8 cellular contexts compared by ENCODE assay signal in the genomic region with DNA sequence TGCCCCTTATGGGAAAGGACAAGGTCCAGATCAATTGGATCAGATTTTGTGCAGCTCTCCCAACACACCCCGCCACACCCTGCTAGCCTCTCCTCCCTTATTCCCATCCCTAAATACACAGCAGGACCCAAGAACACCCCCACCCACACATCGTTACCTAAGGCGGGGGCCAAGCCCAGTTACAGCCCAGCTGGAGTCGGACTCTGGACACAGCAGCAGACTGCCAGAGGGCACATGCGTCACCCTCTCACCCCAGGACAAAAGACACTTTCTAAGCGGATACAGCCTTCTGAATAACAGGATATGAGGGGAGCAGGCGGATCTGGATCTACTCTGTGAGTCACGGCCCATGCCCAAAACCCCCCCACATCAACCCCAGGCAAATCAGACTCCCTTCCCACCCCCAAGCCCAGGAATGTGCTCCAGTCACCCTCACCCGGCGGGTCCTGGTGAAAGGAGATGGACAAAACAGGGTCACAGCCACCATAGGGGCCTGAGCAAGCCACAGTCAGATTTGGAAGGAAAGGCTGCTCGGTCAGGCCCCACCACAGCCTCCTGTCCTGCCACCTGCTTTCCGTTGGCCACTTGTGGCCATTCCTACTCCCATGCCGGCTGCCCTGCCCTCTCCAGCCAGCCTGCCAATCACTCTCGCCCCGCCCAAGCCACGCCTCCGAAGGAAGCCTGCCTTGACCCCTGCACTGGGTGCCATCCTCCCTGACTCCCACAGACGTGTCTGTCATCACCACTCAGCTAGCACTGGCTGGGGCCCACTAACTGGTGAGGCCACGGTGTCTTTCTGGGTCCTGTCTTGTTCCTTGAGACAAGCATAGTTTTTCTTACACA. TPM values are rescaled to one million over a fixed set of nuclear protein-coding genes. Genes with fewer than 3 reads are reported as not detected.
DNase-seq lines count a peak whose midpoint lies in the region; ATAC-seq and TF ChIP-seq lines count a peak whose summit lies in the region.

No MANE protein-coding gene starts in this region.

- no peak overlapping the region for H2BK12ac ChIP-seq in H9 (ENCODE audit: insufficient read length, low read depth, low read length)

- no peaks in the 10 kb centered on the region for H3K9me3 Mint-ChIP-seq in H9
- no peaks in the 10 kb centered on the region for H3K9me3 Mint-ChIP-seq in activated CD4-positive, alpha-beta memory T cell treated with anti-CD3 and anti-CD28 coated beads, Interleukin-2, amount 10 ng/mL, durations not matched to agents 7 days and 5 days

- peaks cover 0 to 6% (median 4%) of the 10 kb centered on the region in 3 experiments; a peak in 3 of 7 replicates for H3K36me3 Mint-ChIP-seq in H9 (ENCODE audit: insufficient read depth in 1 of 3, low read depth in 3 of 3)
- no peaks in the 10 kb centered on the region for H3K36me3 Mint-ChIP-seq in activated CD4-positive, alpha-beta memory T cell treated with anti-CD3 and anti-CD28 coated beads, Interleukin-2, amount 10 ng/mL, durations not matched to agents 7 days and 5 days (ENCODE audit: low read depth)

- H3K18ac ChIP-seq in H9 (ENCODE audit: insufficient read length, low read depth, low read length): peak overlapping the region; percentile 41

- H2BK5ac ChIP-seq in H9 (ENCODE audit: insufficient read length, low read length): no peak overlapping the region

- H3K4me2 ChIP-seq in H9 (ENCODE audit: insufficient read depth, insufficient read length, low read length): peak overlapping the region; percentile 6

- H3K79me1 ChIP-seq in H9 (ENCODE audit: insufficient read depth, low read depth, low read length, poor library complexity, severe bottlenecking): no peaks in the 10 kb centered on the region

- WGBS in H9 (ENCODE audit: extremely low coverage, insufficient read length, low lambda C conversion rate): no CpG with 5 or more reads among the region's 19 CpGs
- 57 to 70% (median 62%) methylated on average over 15 to 19 of the region's 19 CpGs for WGBS in adrenal gland, 4 donors

- H3K4me3 ChIP-seq in adrenal gland (peak overlapping the region in 1 of 4 donors; percentile 36), cardiac muscle cell (no peak overlapping the region)

- H4K91ac ChIP-seq in H9 (ENCODE audit: insufficient read length, low read depth, low read length): no peak overlapping the region

- H3K4ac ChIP-seq in H9 (ENCODE audit: low read depth, low read length): no peak overlapping the region

- H2AK5ac ChIP-seq in H9 (ENCODE audit: insufficient read length, low read length): no peak overlapping the region

- H4K20me1 ChIP-seq in H9 (ENCODE audit: control insufficient read depth, insufficient read depth, insufficient read length): no peaks in the 10 kb centered on the region

- H3K9ac ChIP-seq in H9 (ENCODE audit: extremely low read depth, insufficient read length, low read length): no peak overlapping the region

- peaks cover 3% of the 10 kb centered on the region for H3K23me2 ChIP-seq in H9 (ENCODE audit: insufficient read length, low read depth, low read length, poor library complexity, severe bottlenecking)

- no peak overlapping the region for H4K8ac ChIP-seq in H9 (replicated peaks; ENCODE audit: insufficient read length, low read depth, low read length)

- H3K27ac Mint-ChIP-seq in H9: peak overlapping the region in 2 of 3 experiments; percentile 38 to 96; a peak in 3 of 7 replicates
- no peak overlapping the region for H3K27ac Mint-ChIP-seq in activated CD4-positive, alpha-beta memory T cell treated with anti-CD3 and anti-CD28 coated beads, Interleukin-2, amount 10 ng/mL, durations not matched to agents 7 days and 5 days

- TF ChIP-seq CTCF in H9 (conservative IDR thresholded peaks at IDR 0.05): no peak
- no peak for TF ChIP-seq CTCF in adrenal gland (IDR thresholded peaks at IDR 0.05)
- TF ChIP-seq CTCF in cardiac muscle cell (IDR thresholded peaks at IDR 0.05; ENCODE audit: low read depth, low read length): no peak

- no peak overlapping the region for H4K5ac ChIP-seq in H9 (ENCODE audit: insufficient read length, low read depth, low read length)

- peak in 1 of 2 donors; percentile 25 for TF ChIP-seq POLR2A in adrenal gland (IDR thresholded peaks at IDR 0.05)

- no peak overlapping the region for H2BK15ac ChIP-seq in H9 (ENCODE audit: low read depth, low read length)

- H3K27me3 ChIP-seq in H9 (ENCODE audit: insufficient read depth, low read length) (no peaks in the 10 kb centered on the region), adrenal gland (no peaks in the 10 kb centered on the region), cardiac muscle cell (no peaks in the 10 kb centered on the region)

- no peak overlapping the region for H3K56ac ChIP-seq in H9 (ENCODE audit: insufficient read length, low read depth, low read length)

- H2AFZ ChIP-seq in H9 (ENCODE audit: low read length): no peak overlapping the region

- no peak overlapping the region for H3T11ph ChIP-seq in H9 (ENCODE audit: low read length)

- CTCF ChIA-PET in activated CD4-positive, alpha-beta memory T cell treated with anti-CD3 and anti-CD28 coated beads, Interleukin-2, amount 10 ng/mL, durations not matched to agents 7 days and 5 days (lab: Charles Lee): interaction anchor here (0.6 to 2.8 kb wide), 2 partner anchors 8 to 19 kb away, joined by 3 to 13 read pairs; a partner anchor contains a TSS

- no peak overlapping the region for H2BK120ac ChIP-seq in H9 (ENCODE audit: low read depth, low read length, poor library complexity, severe bottlenecking)

- ATAC-seq in GM18873 (IDR thresholded peaks at IDR 0.05; ENCODE audit: low FRiP score, unreplicated experiment) (no peak), GM18868 (IDR thresholded peaks at IDR 0.05; ENCODE audit: unreplicated experiment) (no peak)

- POLR2A ChIA-PET in activated CD4-positive, alpha-beta memory T cell treated with anti-CD3 and anti-CD28 coated beads, Interleukin-2, amount 10 ng/mL, durations not matched to agents 7 days and 5 days (lab: Charles Lee): no interaction called here

- peak overlapping the region; percentile 77 for H3K14ac ChIP-seq in H9 (ENCODE audit: insufficient read depth, low read length)

- H3K4me1 ChIP-seq in H9 (ENCODE audit: insufficient read depth, low read length): peaks cover 9% of the 10 kb centered on the region; the same call in 1 of the 2 replicates
- peaks cover 0 to 27% of the 10 kb centered on the region in 2 donors for H3K4me1 ChIP-seq in adrenal gland (replicated peaks in 1 of 2)
- H3K4me1 ChIP-seq in cardiac muscle cell (ENCODE audit: low read depth): peaks cover 33% of the 10 kb centered on the region

- H2BK20ac ChIP-seq in H9 (ENCODE audit: low read depth, low read length, poor library complexity, severe bottlenecking): no peak overlapping the region

- DNase-seq in H9 (peak; percentile 91), adrenal gland (peak; percentile 63 to 86 (median 71)), cardiac muscle cell (ENCODE audit: low read depth in 1 of 2, low spot score in 1 of 2) (peak; percentile 65 to 91), posterior cingulate gyrus (peak in 8 of 10 donors; percentile 56 to 94 (median 72)), NCI-H1436 treated with DMSO at 0.1 percent for 48 hours (lab: John Stamatoyannopoulos, UW) (no peak)
- DNase-seq in activated CD4-positive, alpha-beta memory T cell treated with anti-CD3 and anti-CD28 coated beads, Interleukin-2, amount 10 ng/mL, durations not matched to agents 7 days and 5 days: no peak

- intact Hi-C loops in adrenal gland (cut with DNase I) (no loop called here), posterior cingulate gyrus (cut with DNase I) (no loop called here)

- H3K36me3 ChIP-seq in adrenal gland (replicated peaks in 1 of 2): peaks cover 0 to 12% of the 10 kb centered on the region in 2 donors
- no peaks in the 10 kb centered on the region for H3K36me3 ChIP-seq in cardiac muscle cell

- H3K4me1 Mint-ChIP-seq in H9: peaks cover 38 to 49% of the 10 kb centered on the region in 2 experiments
- H3K4me1 Mint-ChIP-seq in activated CD4-positive, alpha-beta memory T cell treated with anti-CD3 and anti-CD28 coated beads, Interleukin-2, amount 10 ng/mL, durations not matched to agents 7 days and 5 days: no peaks in the 10 kb centered on the region

- H3K4me3 Mint-ChIP-seq in H9: peak overlapping the region; percentile 23 to 60; a peak in 3 of 5 replicates
- no peak overlapping the region for H3K4me3 Mint-ChIP-seq in activated CD4-positive, alpha-beta memory T cell treated with anti-CD3 and anti-CD28 coated beads, Interleukin-2, amount 10 ng/mL, durations not matched to agents 7 days and 5 days

- H3K23ac ChIP-seq in H9 (ENCODE audit: insufficient read length, low read depth, low read length): no peak overlapping the region

- H3K79me2 ChIP-seq in H9 (ENCODE audit: insufficient read depth, low read length): no peaks in the 10 kb centered on the region

- H3K27ac ChIP-seq in H9 (ENCODE audit: insufficient read length, low read depth, low read length) (no peak overlapping the region), adrenal gland (peak overlapping the region; percentile 20 to 93 (median 58)), cardiac muscle cell (peak overlapping the region; percentile 74)

- H3K9me3 ChIP-seq in H9 (ENCODE audit: control insufficient read depth, low read depth, low read length) (no peaks in the 10 kb centered on the region), adrenal gland (replicated peaks in 1 of 3) (no peaks in the 10 kb centered on the region), cardiac muscle cell (ENCODE audit: low read depth) (no peaks in the 10 kb centered on the region)

- H3K27me3 Mint-ChIP-seq in H9 (ENCODE audit: low read depth): peaks cover 2% of the 10 kb centered on the region
- peaks cover 3% of the 10 kb centered on the region for H3K27me3 Mint-ChIP-seq in activated CD4-positive, alpha-beta memory T cell treated with anti-CD3 and anti-CD28 coated beads, Interleukin-2, amount 10 ng/mL, durations not matched to agents 7 days and 5 days

RNA-seq across cellular contexts. Expression of a gene that starts 4.0 kb away (rescaled TPM):
- 8.0 and 8.2 TPM in 2 replicates for total RNA-seq in H9 (2021)
- total RNA-seq in adrenal gland: 100 to 1,000 TPM in 2 of 8 donors, 10 to 100 TPM in 6; 45.1 to 126 (median 76.2) TPM
- 100 to 1,000 TPM in 1 of 3 donors, 10 to 100 TPM in 2; 61.5 to 128 (median 95.3) TPM for polyA plus RNA-seq in adrenal gland
- total RNA-seq in cardiac muscle cell: 59.7 and 76.6 TPM in 2 replicates
- 110 and 120 TPM in 2 replicates for polyA plus RNA-seq in cardiac muscle cell
- not detected for total RNA-seq in activated CD4-positive, alpha-beta memory T cell treated with anti-CD3 and anti-CD28 coated beads, Interleukin-2, amount 10 ng/mL, durations not matched to agents 7 days and 5 days

RNA-seq across cellular contexts. Expression of a gene that starts 7.2 kb away (rescaled TPM):
- 0.63 and 0.66 TPM in 2 replicates for total RNA-seq in H9 (2021)
- total RNA-seq in adrenal gland: under 1 TPM in 3 of 8 donors, not detected in 5; 0.32 to 0.90 (median 0.53) TPM
- polyA plus RNA-seq in adrenal gland: 1 to 10 TPM in 1 of 3 donors, under 1 TPM in 1, not detected in 1; 0.88 to 2.2 TPM
- total RNA-seq in cardiac muscle cell: 0.51 TPM in 1 of 2 replicates, not detected in the other
- polyA plus RNA-seq in cardiac muscle cell: 0.70 and 1.9 TPM in 2 replicates
- total RNA-seq in activated CD4-positive, alpha-beta memory T cell treated with anti-CD3 and anti-CD28 coated beads, Interleukin-2, amount 10 ng/mL, durations not matched to agents 7 days and 5 days: not detected

RNA-seq across cellular contexts. Expression of a gene that starts 18.3 kb away (rescaled TPM):
- total RNA-seq in H9 (2021): 55.0 and 64.5 TPM in 2 replicates
- 100 to 1,000 TPM in 6 of 8 donors, 10 to 100 TPM in 2; 57.6 to 289 (median 138) TPM for total RNA-seq in adrenal gland
- polyA plus RNA-seq in adrenal gland: 100 to 1,000 TPM; 185 to 266 (median 235) TPM
- total RNA-seq in cardiac muscle cell: 98.4 and 101 TPM in 2 replicates
- polyA plus RNA-seq in cardiac muscle cell: 192 and 250 TPM in 2 replicates
- total RNA-seq in activated CD4-positive, alpha-beta memory T cell treated with anti-CD3 and anti-CD28 coated beads, Interleukin-2, amount 10 ng/mL, durations not matched to agents 7 days and 5 days: 1 to 10 TPM; 6.1 TPM

RNA-seq across cellular contexts. Expression of a gene that starts 19.3 kb away (rescaled TPM):
- total RNA-seq in H9 (2021): 1.1 TPM in 1 of 2 replicates, not detected in the other
- total RNA-seq in adrenal gland: 1 to 10 TPM in 3 of 8 donors, under 1 TPM in 2, not detected in 3; 0.55 to 3.8 (median 1.8) TPM
- 10 to 100 TPM in 2 of 3 donors, 1 to 10 TPM in 1; 1.1 to 12.3 (median 10.9) TPM for polyA plus RNA-seq in adrenal gland
- 2.2 and 7.6 TPM in 2 replicates for total RNA-seq in cardiac muscle cell
- 0.42 TPM in 1 of 2 replicates, not detected in the other for polyA plus RNA-seq in cardiac muscle cell
- not detected for total RNA-seq in activated CD4-positive, alpha-beta memory T cell treated with anti-CD3 and anti-CD28 coated beads, Interleukin-2, amount 10 ng/mL, durations not matched to agents 7 days and 5 days

RNA-seq across cellular contexts. Expression of a gene that starts 24.9 kb away (rescaled TPM):
- 126 and 129 TPM in 2 replicates for total RNA-seq in H9 (2021)
- 10 to 100 TPM; 35.5 to 74.9 (median 55.8) TPM for total RNA-seq in adrenal gland
- polyA plus RNA-seq in adrenal gland: 10 to 100 TPM; 59.1 to 83.3 (median 71.2) TPM
- total RNA-seq in cardiac muscle cell: 71.0 and 78.0 TPM in 2 replicates
- polyA plus RNA-seq in cardiac muscle cell: 94.3 and 104 TPM in 2 replicates
- 10 to 100 TPM; 84.7 to 87.1 TPM for total RNA-seq in activated CD4-positive, alpha-beta memory T cell treated with anti-CD3 and anti-CD28 coated beads, Interleukin-2, amount 10 ng/mL, durations not matched to agents 7 days and 5 days

Comparison
In these comparisons a context has a peak if more than half of its experiments do, and no peak if none do; other contexts are left out.
1. DNase-seq: peak in H9 (single experiment), adrenal gland (7 of 7), cardiac muscle cell (2 of 2) and posterior cingulate gyrus (8 of 10); none in activated CD4-positive, alpha-beta memory T cell treated with anti-CD3 and anti-CD28 coated beads, Interleukin-2, amount 10 ng/mL, durations not matched to agents 7 days and 5 days (single experiment) and NCI-H1436 treated with DMSO at 0.1 percent for 48 hours (single experiment).